12 cellular contexts compared by ENCODE assay signal in the genomic region with DNA sequence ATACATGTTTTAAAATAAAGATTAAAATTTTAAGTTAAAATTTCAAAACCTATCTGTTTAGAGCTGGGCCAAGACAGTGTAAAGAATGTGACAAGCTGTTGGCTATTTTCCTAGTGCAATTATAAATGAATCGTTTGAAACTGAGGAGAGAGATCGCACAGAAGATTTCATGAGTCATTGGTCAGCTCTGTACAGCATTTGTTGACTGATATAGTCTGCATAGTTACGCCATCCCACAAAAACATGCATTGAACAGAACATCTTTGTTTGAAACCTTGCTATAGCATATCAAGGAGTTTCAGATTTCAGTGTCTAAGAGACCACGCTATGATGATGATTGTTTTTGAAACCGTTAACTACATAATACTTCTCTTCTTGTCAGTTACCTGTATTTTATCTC. TPM values are rescaled to one million over a fixed set of nuclear protein-coding genes. Genes with fewer than 3 reads are reported as not detected.
DNase-seq lines count a peak whose midpoint lies in the region; ATAC-seq, FAIRE-seq and TF ChIP-seq lines count a peak whose summit lies in the region.
"Had no signal": no experiment of that assay in that cellular context is flagged by ENCODE, and none has a peak within 500 bp of the region (broad histone marks: within the 10 kb centered on the region; RNA-seq: fewer than 3 reads in every experiment).

No MANE protein-coding gene starts in this region.

- no peaks in the 10 kb centered on the region for H3K27me3 ChIP-seq in right atrium auricular region
- H3K27me3 ChIP-seq in right cardiac atrium (ENCODE audit: control insufficient read depth, insufficient read depth) = no peaks in the 10 kb centered on the region
- H3K27me3 ChIP-seq in prostate gland (replicated peaks; ENCODE audit: insufficient read depth) = peaks cover 3% of the 10 kb centered on the region

- intact Hi-C loops in right cardiac atrium (cut with DNase I) = loop anchor here in 1 of 4 donors (5.0 kb wide), 1 partner anchor 91 kb away; a partner anchor contains a TSS
- intact Hi-C loops in prostate gland (cut with DNase I) = no loop called here

- H3K36me3 Mint-ChIP-seq in activated naive CD8-positive, alpha-beta T cell treated with anti-CD3 and anti-CD28 coated beads for 36 hours = no peaks in the 10 kb centered on the region

- H3K27ac ChIP-seq in right atrium auricular region = peak overlapping the region; percentile 83 to 89
- no peak overlapping the region for H3K27ac ChIP-seq in right cardiac atrium (ENCODE audit: low read length)
- no peak overlapping the region for H3K27ac ChIP-seq in prostate gland

- H3K9me3 ChIP-seq in right atrium auricular region (no peaks in the 10 kb centered on the region), right cardiac atrium (ENCODE audit: control insufficient read depth, low read length) (no peaks in the 10 kb centered on the region), prostate gland (no peaks in the 10 kb centered on the region)
- H3K9me3 ChIP-seq: Caco-2 had no signal

- no peak for DNase-seq in right atrium auricular region (ENCODE audit: low spot score)
- DNase-seq in right cardiac atrium = no peak
- DNase-seq in RCC 7860 (ENCODE audit: low spot score) = peak; percentile 82
- peak; percentile 89 for DNase-seq in fibroblast of the conjunctiva (ENCODE audit: low read depth)
- DNase-seq in prostate gland (ENCODE audit: low spot score) = no peak
- no peak for DNase-seq in NCI-H1930 (lab: John Stamatoyannopoulos, UW)
- DNase-seq in activated naive CD8-positive, alpha-beta T cell treated with anti-CD3 and anti-CD28 coated beads for 36 hours = no peak
- DNase-seq: activated CD4-positive, alpha-beta T cell treated with anti-CD3 and anti-CD28 coated beads, Interleukin-2, amount 50 U/mL, for 48 hours; Caco-2; left colon had no signal

- peaks cover 4% of the 10 kb centered on the region for H3K27me3 Mint-ChIP-seq in activated naive CD8-positive, alpha-beta T cell treated with anti-CD3 and anti-CD28 coated beads for 36 hours

- H3K4me3 ChIP-seq in right atrium auricular region (no peak overlapping the region), right cardiac atrium (ENCODE audit: low read length) (no peak overlapping the region), prostate gland (no peak overlapping the region)

- FAIRE-seq in RCC 7860 (lab: Jason Lieb, UNC) = peak; percentile 84

- TF ChIP-seq CTCF in right atrium auricular region (IDR thresholded peaks at IDR 0.05) (no peak), prostate gland (IDR thresholded peaks at IDR 0.05) (no peak)

- no peak overlapping the region for H3K4me3 Mint-ChIP-seq in activated naive CD8-positive, alpha-beta T cell treated with anti-CD3 and anti-CD28 coated beads for 36 hours

- no peak for TF ChIP-seq POLR2A in prostate gland (IDR thresholded peaks at IDR 0.05)

- ATAC-seq in right cardiac atrium (no peak), HG02759 (IDR thresholded peaks at IDR 0.05; ENCODE audit: unreplicated experiment) (no peak)
- ATAC-seq: left colon had no signal

- H3K36me3 ChIP-seq in right atrium auricular region (no peaks in the 10 kb centered on the region), prostate gland (no peaks in the 10 kb centered on the region)

- H3K9me3 Mint-ChIP-seq in activated naive CD8-positive, alpha-beta T cell treated with anti-CD3 and anti-CD28 coated beads for 36 hours = no peaks in the 10 kb centered on the region

- 48% methylated on average over 5 of the region's 5 CpGs for WGBS in right cardiac atrium
- 44% methylated on average over 5 of the region's 5 CpGs for WGBS in prostate gland

- no peak overlapping the region for H3K27ac Mint-ChIP-seq in activated naive CD8-positive, alpha-beta T cell treated with anti-CD3 and anti-CD28 coated beads for 36 hours

- H3K4me1 ChIP-seq in right atrium auricular region (peaks cover 0 to 36% of the 10 kb centered on the region in 2 donors), right cardiac atrium (ENCODE audit: control insufficient read depth, insufficient read depth, low read length) (no peaks in the 10 kb centered on the region), prostate gland (replicated peaks) (no peaks in the 10 kb centered on the region)

- H3K4me1 Mint-ChIP-seq in activated naive CD8-positive, alpha-beta T cell treated with anti-CD3 and anti-CD28 coated beads for 36 hours = peaks cover 15% of the 10 kb centered on the region

RNA-seq across cellular contexts. Expression of a gene that starts 1.3 kb away (rescaled TPM):
- total RNA-seq in right atrium auricular region (under 1 TPM; 0.16 to 0.44 TPM), right cardiac atrium (under 1 TPM; 0.18 to 0.66 (median 0.41) TPM), prostate gland (1 to 10 TPM in 1 of 2 donors, not detected in 1; 1.0 TPM)
- 0.27 TPM for polyA plus RNA-seq in right cardiac atrium
- under 1 TPM; 0.45 to 0.60 TPM for total RNA-seq in activated naive CD8-positive, alpha-beta T cell treated with anti-CD3 and anti-CD28 coated beads for 36 hours
- total RNA-seq: Caco-2, left colon, ureter had no signal

Comparison
In these comparisons a context has a peak if more than half of its experiments do, and no peak if none do; other contexts are left out.
1. H3K27ac ChIP-seq: peak in right atrium auricular region (2 of 2); none in right cardiac atrium (single experiment) and prostate gland (0 of 2).
2. DNase-seq: peak in RCC 7860 (single experiment) and fibroblast of the conjunctiva (single experiment); none in right atrium auricular region (single experiment), right cardiac atrium (0 of 3), prostate gland (single experiment), NCI-H1930 (0 of 2) and activated naive CD8-positive, alpha-beta T cell treated with anti-CD3 and anti-CD28 coated beads for 36 hours (single experiment).